9 cellular contexts compared by ENCODE assay signal in the genomic region with DNA sequence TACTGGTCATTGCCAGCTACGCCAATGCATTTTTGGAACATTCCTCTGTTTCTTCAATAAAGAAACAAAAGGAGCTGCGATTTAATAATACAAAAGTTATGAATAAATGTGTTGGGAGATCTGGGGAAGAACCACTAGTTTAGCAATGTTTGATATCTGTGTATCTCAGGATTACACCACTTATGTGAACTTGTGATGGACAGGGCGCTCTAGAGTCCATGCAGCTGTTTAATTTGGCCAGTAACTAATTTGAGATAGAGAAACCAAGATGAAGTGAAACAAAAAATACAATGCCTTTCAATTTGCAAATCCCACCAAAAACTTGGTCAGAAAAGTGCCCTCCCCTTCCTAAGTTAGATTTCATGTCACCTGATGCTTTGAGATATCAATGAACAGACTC. TPM values are rescaled to one million over a fixed set of nuclear protein-coding genes. Genes with fewer than 3 reads are reported as not detected.
"Had no signal": no experiment of that assay in that cellular context is flagged by ENCODE, and none has a peak within 500 bp of the region (broad histone marks: within the 10 kb centered on the region; RNA-seq: fewer than 3 reads in every experiment).

No MANE protein-coding gene starts in this region.

- ATAC-seq: GM12878 had no signal

- H3K4me3 ChIP-seq: GM12878 had no signal

- DNase-seq: GDM1, GF-D8 had no signal

- FAIRE-seq: G401.6, GM12878, GM12891, GM12892, GM18507, GM19239 had no signal

RNA-seq across cellular contexts. Expression of gene DCDC2C, which starts 6.8 kb away (rescaled TPM):
- total RNA-seq: G401, GM12878 had no signal
- polyA plus RNA-seq: GM12878 had no signal

RNA-seq across cellular contexts. Expression of gene ALLC, which starts 38.5 kb away (rescaled TPM):
- total RNA-seq: G401, GM12878 had no signal
